Comparison of ENCODE assay signal across 1 cellular context in the genomic region with DNA sequence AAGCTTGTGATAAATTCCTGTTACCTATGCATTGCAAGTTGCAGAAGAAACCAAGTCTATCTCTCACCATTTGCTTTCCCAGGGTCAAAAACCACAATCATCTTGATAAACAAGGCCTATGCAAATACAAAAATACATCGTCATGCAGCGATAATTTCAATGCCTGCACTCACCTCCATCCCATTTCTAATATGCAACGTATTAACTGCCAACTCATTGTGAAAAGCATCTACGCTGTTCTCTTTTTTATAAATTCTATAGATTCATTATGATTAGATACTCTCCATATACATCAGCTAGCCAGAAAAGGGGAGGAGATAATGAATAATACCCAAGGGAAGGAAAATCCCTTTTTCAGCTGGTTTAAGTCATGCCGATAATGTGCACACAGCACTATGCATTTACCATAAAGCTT.
TF ChIP-seq lines count a peak whose summit lies in the region.

No MANE protein-coding gene starts in this region.

TF ChIP-seq in HEK293, 187 proteins besides CTCF, POLR2A, EP300 and RAD21 (continued from another document):
- TF ChIP-seq, protein P1, sequence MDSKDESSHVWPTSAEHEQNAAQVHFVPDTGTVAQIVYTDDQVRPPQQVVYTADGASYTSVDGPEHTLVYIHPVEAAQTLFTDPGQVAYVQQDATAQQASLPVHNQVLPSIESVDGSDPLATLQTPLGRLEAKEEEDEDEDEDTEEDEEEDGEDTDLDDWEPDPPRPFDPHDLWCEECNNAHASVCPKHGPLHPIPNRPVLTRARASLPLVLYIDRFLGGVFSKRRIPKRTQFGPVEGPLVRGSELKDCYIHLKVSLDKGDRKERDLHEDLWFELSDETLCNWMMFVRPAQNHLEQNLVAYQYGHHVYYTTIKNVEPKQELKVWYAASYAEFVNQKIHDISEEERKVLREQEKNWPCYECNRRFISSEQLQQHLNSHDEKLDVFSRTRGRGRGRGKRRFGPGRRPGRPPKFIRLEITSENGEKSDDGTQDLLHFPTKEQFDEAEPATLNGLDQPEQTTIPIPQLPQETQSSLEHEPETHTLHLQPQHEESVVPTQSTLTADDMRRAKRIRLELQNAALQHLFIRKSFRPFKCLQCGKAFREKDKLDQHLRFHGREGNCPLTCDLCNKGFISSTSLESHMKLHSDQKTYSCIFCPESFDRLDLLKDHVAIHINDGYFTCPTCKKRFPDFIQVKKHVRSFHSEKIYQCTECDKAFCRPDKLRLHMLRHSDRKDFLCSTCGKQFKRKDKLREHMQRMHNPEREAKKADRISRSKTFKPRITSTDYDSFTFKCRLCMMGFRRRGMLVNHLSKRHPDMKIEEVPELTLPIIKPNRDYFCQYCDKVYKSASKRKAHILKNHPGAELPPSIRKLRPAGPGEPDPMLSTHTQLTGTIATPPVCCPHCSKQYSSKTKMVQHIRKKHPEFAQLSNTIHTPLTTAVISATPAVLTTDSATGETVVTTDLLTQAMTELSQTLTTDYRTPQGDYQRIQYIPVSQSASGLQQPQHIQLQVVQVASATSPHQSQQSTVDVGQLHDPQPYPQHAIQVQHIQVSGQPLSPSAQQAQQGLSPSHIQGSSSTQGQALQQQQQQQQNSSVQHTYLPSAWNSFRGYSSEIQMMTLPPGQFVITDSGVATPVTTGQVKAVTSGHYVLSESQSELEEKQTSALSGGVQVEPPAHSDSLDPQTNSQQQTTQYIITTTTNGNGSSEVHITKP (tag by site-specific recombination; IDR thresholded peaks at IDR 0.05): peak; percentile 39; the same call in 1 of the 2 replicates
TF ChIP-seq in HEK293: peak in this region for 3.
